ENCODE assay signal across 14 cellular contexts in genomic region chr1:17167783-17168479, GRCh38. TPM values are rescaled to one million over a fixed set of nuclear protein-coding genes. Genes with fewer than 3 reads are reported as not detected.
DNase-seq lines count a peak whose midpoint lies in the region; ATAC-seq and TF ChIP-seq lines count a peak whose summit lies in the region.
"Had no signal": no experiment of that assay in that cellular context is flagged by ENCODE, and none has a peak within 500 bp of the region (broad histone marks: within the 10 kb centered on the region; RNA-seq: fewer than 3 reads in every experiment).

No MANE protein-coding gene starts in this region.

- no peak overlapping the region for H3K4me3 Mint-ChIP-seq in T-helper 2 cell treated with Interferon-gamma antibody and Interleukin-4, amounts not matched to agents 5 μg/mL and 100 μg/mL, for 36 hours
- no peak overlapping the region for H3K4me3 Mint-ChIP-seq in activated CD4-positive, alpha-beta memory T cell treated with anti-CD3 and anti-CD28 coated beads, Interleukin-2, amount 10 ng/mL, durations not matched to agents 7 days and 5 days

- DNase-seq in AG09309 (ENCODE audit: low read depth) (peak; percentile 64), LHCN-M2 (ENCODE audit: low read depth) (peak; percentile 93), adrenal gland (peak; percentile 61 to 80 (median 71)), islet precursor cell (peak; percentile 81)
- DNase-seq in T-helper 2 cell treated with Interferon-gamma antibody and Interleukin-4, amounts not matched to agents 5 μg/mL and 100 μg/mL, for 36 hours (ENCODE audit: low spot score), result no peak
- DNase-seq in activated CD4-positive, alpha-beta memory T cell treated with anti-CD3 and anti-CD28 coated beads, Interleukin-2, amount 10 ng/mL, durations not matched to agents 7 days and 5 days, result no peak
- DNase-seq: NCI-H187; SIG-M5; stimulated activated naive CD4-positive, alpha-beta T cell treated with Interleukin-2 at 50 U/mL for 16 hours had no signal

- H3K36me3 ChIP-seq in adrenal gland (replicated peaks in 1 of 2), result no peaks in the 10 kb centered on the region

- H3K27ac Mint-ChIP-seq in T-helper 2 cell treated with Interferon-gamma antibody and Interleukin-4, amounts not matched to agents 5 μg/mL and 100 μg/mL, for 36 hours, result no peak overlapping the region
- no peak overlapping the region for H3K27ac Mint-ChIP-seq in activated CD4-positive, alpha-beta memory T cell treated with anti-CD3 and anti-CD28 coated beads, Interleukin-2, amount 10 ng/mL, durations not matched to agents 7 days and 5 days

- POLR2A ChIA-PET in activated CD4-positive, alpha-beta memory T cell treated with anti-CD3 and anti-CD28 coated beads, Interleukin-2, amount 10 ng/mL, durations not matched to agents 7 days and 5 days (lab: Charles Lee), result no interaction called here

- no peak for TF ChIP-seq CTCF in AG09309 (IDR thresholded peaks at IDR 0.05; ENCODE audit: control insufficient read depth, insufficient read depth, low read depth, low read length, missing control alignments)
- TF ChIP-seq CTCF in adrenal gland (IDR thresholded peaks at IDR 0.05), result no peak

- H3K9me3 ChIP-seq in adrenal gland (replicated peaks in 1 of 3), result no peaks in the 10 kb centered on the region

- intact Hi-C loops in adrenal gland (cut with DNase I), result no loop called here

- H3K4me1 ChIP-seq in adrenal gland (replicated peaks in 1 of 2), result peaks cover 0 to 6% of the 10 kb centered on the region in 2 donors

- WGBS in adrenal gland, 4 donors, result 48 to 60% (median 52%) methylated on average over 11 to 14 of the region's 14 CpGs

- CTCF ChIA-PET in activated CD4-positive, alpha-beta memory T cell treated with anti-CD3 and anti-CD28 coated beads, Interleukin-2, amount 10 ng/mL, durations not matched to agents 7 days and 5 days (lab: Charles Lee), result no interaction called here

- no peak for TF ChIP-seq POLR2A in adrenal gland (IDR thresholded peaks at IDR 0.05)

- no peaks in the 10 kb centered on the region for H3K27me3 Mint-ChIP-seq in T-helper 2 cell treated with Interferon-gamma antibody and Interleukin-4, amounts not matched to agents 5 μg/mL and 100 μg/mL, for 36 hours (ENCODE audit: low read depth)
- peaks cover 5% of the 10 kb centered on the region for H3K27me3 Mint-ChIP-seq in activated CD4-positive, alpha-beta memory T cell treated with anti-CD3 and anti-CD28 coated beads, Interleukin-2, amount 10 ng/mL, durations not matched to agents 7 days and 5 days

- H3K36me3 Mint-ChIP-seq in T-helper 2 cell treated with Interferon-gamma antibody and Interleukin-4, amounts not matched to agents 5 μg/mL and 100 μg/mL, for 36 hours (ENCODE audit: low read depth), result no peaks in the 10 kb centered on the region
- H3K36me3 Mint-ChIP-seq in activated CD4-positive, alpha-beta memory T cell treated with anti-CD3 and anti-CD28 coated beads, Interleukin-2, amount 10 ng/mL, durations not matched to agents 7 days and 5 days (ENCODE audit: low read depth), result no peaks in the 10 kb centered on the region

- H3K4me3 ChIP-seq in AG09309 (ENCODE audit: control insufficient read depth, low read depth, low read length) (no peak overlapping the region), adrenal gland (no peak overlapping the region)

- no peaks in the 10 kb centered on the region for H3K9me3 Mint-ChIP-seq in T-helper 2 cell treated with Interferon-gamma antibody and Interleukin-4, amounts not matched to agents 5 μg/mL and 100 μg/mL, for 36 hours
- H3K9me3 Mint-ChIP-seq in activated CD4-positive, alpha-beta memory T cell treated with anti-CD3 and anti-CD28 coated beads, Interleukin-2, amount 10 ng/mL, durations not matched to agents 7 days and 5 days, result no peaks in the 10 kb centered on the region

- peak overlapping the region in 1 of 5 donors; percentile 64 for H3K27ac ChIP-seq in adrenal gland
- H3K27ac ChIP-seq: C4-2B had no signal

- H3K4me1 Mint-ChIP-seq in T-helper 2 cell treated with Interferon-gamma antibody and Interleukin-4, amounts not matched to agents 5 μg/mL and 100 μg/mL, for 36 hours (ENCODE audit: low read depth), result no peaks in the 10 kb centered on the region
- H3K4me1 Mint-ChIP-seq in activated CD4-positive, alpha-beta memory T cell treated with anti-CD3 and anti-CD28 coated beads, Interleukin-2, amount 10 ng/mL, durations not matched to agents 7 days and 5 days, result no peaks in the 10 kb centered on the region

- ATAC-seq in GM18861 (IDR thresholded peaks at IDR 0.05; ENCODE audit: unreplicated experiment) (no peak), GM19397 (IDR thresholded peaks at IDR 0.05; ENCODE audit: unreplicated experiment) (no peak)

- H3K27me3 ChIP-seq in adrenal gland, result no peaks in the 10 kb centered on the region

RNA-seq across cellular contexts. Expression of gene PADI1, which starts 37.0 kb away (rescaled TPM):
- 1.2 and 1.3 TPM in 2 replicates for total RNA-seq in LHCN-M2 (2014; rRNA removed)
- 8.7 TPM for polyA plus RNA-seq in LHCN-M2 (2012)
- total RNA-seq in adrenal gland, result not detected
- polyA plus RNA-seq in adrenal gland, result under 1 TPM in 2 of 3 donors, not detected in 1; 0.08 to 0.10 TPM
- total RNA-seq in activated CD4-positive, alpha-beta memory T cell treated with anti-CD3 and anti-CD28 coated beads, Interleukin-2, amount 10 ng/mL, durations not matched to agents 7 days and 5 days, result not detected
- total RNA-seq: cardiac septum, mononuclear cell had no signal

RNA-seq across cellular contexts. Expression of gene PADI2, which starts 48.7 kb away (rescaled TPM):
- total RNA-seq in LHCN-M2 (2014; rRNA removed) (0.38 and 0.86 TPM in 2 replicates), adrenal gland (under 1 TPM in 6 of 8 donors, not detected in 2; 0.39 to 0.88 (median 0.55) TPM)
- 3.9 TPM for polyA plus RNA-seq in LHCN-M2 (2012)
- under 1 TPM; 0.20 to 0.48 (median 0.46) TPM for polyA plus RNA-seq in adrenal gland
- total RNA-seq in activated CD4-positive, alpha-beta memory T cell treated with anti-CD3 and anti-CD28 coated beads, Interleukin-2, amount 10 ng/mL, durations not matched to agents 7 days and 5 days, result not detected

Comparison
In these comparisons a context has a peak if more than half of its experiments do, and no peak if none do; other contexts are left out.
1. DNase-seq: peak in AG09309 (single experiment), LHCN-M2 (single experiment), adrenal gland (7 of 7) and islet precursor cell (single experiment); none in T-helper 2 cell treated with Interferon-gamma antibody and Interleukin-4, amounts not matched to agents 5 μg/mL and 100 μg/mL, for 36 hours (single experiment) and activated CD4-positive, alpha-beta memory T cell treated with anti-CD3 and anti-CD28 coated beads, Interleukin-2, amount 10 ng/mL, durations not matched to agents 7 days and 5 days (single experiment).